In the genomic region with DNA sequence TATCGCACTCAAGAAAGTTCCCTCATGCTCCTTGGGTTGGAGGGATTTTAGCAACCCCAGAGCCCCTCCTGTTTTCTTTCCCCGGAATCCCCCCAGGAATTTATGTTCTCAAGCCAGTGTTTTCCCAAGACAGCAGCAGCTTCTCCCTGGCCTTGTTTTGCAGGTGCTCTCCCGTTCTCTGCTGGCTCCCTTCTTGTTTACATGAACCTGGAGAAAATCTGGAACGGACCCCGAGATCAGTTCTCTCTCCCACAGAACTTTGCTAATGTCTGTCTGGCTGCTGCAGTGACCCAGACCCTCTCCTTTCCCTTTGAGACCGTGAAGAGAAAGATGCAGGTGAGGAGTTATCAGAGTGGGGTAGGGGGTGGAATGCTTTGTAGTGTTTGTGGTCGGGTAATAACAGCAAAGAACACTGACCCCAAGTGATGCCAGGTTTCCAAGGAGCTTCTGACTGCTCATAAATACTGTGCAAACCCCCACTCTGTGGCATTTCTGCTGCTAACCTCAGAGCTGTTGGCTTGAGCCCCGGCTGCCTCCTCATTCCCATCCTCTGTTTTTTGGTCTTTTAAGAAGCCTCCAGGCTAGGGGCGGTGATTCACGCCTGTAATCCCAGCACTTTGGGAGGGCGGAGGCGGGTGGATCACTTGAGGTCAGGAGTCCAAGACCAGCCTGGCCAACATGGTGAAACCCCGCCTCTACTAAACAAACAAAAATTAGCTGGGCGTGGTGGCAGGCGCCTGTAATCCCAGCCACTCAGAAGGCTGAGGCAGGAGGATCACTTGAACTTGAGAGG, we compare ENCODE assay signal across 1 cellular context.
A peak's percentile ranks its signal among the peaks of the same experiment; 100 is the strongest.
TF ChIP-seq lines count a peak whose summit lies in the region.

No MANE protein-coding gene starts in this region.

TF ChIP-seq in HEK293, 187 proteins besides CTCF, POLR2A, EP300 and RAD21 (continued from another document):
- TF ChIP-seq, protein P1, sequence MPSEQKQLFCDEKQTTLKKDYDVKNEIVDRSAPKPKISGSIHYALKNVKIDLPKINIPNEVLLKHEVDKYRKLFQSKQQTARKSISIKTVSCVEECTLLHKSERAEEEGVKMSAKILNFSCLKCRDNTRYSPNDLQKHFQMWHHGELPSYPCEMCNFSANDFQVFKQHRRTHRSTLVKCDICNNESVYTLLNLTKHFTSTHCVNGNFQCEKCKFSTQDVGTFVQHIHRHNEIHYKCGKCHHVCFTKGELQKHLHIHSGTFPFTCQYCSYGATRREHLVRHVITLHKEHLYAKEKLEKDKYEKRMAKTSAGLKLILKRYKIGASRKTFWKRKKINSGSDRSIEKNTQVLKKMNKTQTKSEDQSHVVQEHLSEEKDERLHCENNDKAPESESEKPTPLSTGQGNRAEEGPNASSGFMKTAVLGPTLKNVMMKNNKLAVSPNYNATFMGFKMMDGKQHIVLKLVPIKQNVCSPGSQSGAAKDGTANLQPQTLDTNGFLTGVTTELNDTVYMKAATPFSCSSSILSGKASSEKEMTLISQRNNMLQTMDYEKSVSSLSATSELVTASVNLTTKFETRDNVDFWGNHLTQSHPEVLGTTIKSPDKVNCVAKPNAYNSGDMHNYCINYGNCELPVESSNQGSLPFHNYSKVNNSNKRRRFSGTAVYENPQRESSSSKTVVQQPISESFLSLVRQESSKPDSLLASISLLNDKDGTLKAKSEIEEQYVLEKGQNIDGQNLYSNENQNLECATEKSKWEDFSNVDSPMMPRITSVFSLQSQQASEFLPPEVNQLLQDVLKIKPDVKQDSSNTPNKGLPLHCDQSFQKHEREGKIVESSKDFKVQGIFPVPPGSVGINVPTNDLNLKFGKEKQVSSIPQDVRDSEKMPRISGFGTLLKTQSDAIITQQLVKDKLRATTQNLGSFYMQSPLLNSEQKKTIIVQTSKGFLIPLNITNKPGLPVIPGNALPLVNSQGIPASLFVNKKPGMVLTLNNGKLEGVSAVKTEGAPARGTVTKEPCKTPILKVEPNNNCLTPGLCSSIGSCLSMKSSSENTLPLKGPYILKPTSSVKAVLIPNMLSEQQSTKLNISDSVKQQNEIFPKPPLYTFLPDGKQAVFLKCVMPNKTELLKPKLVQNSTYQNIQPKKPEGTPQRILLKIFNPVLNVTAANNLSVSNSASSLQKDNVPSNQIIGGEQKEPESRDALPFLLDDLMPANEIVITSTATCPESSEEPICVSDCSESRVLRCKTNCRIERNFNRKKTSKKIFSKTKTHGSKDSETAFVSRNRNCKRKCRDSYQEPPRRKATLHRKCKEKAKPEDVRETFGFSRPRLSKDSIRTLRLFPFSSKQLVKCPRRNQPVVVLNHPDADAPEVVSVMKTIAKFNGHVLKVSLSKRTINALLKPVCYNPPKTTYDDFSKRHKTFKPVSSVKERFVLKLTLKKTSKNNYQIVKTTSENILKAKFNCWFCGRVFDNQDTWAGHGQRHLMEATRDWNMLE (tag by site-specific recombination; conservative IDR thresholded peaks at IDR 0.05; ENCODE audit: low read depth) = no peak
- TF ChIP-seq, protein P2, sequence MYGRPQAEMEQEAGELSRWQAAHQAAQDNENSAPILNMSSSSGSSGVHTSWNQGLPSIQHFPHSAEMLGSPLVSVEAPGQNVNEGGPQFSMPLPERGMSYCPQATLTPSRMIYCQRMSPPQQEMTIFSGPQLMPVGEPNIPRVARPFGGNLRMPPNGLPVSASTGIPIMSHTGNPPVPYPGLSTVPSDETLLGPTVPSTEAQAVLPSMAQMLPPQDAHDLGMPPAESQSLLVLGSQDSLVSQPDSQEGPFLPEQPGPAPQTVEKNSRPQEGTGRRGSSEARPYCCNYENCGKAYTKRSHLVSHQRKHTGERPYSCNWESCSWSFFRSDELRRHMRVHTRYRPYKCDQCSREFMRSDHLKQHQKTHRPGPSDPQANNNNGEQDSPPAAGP (tag by site-specific recombination; IDR thresholded peaks at IDR 0.05) = peak; percentile 42; the same call in 1 of the 2 replicates
- TF ChIP-seq ZNF175 (tag by site-specific recombination; IDR thresholded peaks at IDR 0.05) (no peak), EGR2 (tag by site-specific recombination; IDR thresholded peaks at IDR 0.05; ENCODE audit: low read depth) (peak; percentile 86), ZBTB8A (tag by site-specific recombination; IDR thresholded peaks at IDR 0.05) (no peak), GLIS2 (tag by site-specific recombination; IDR thresholded peaks at IDR 0.05) (0 out of 2 replicates have a peak, but pooled peaks have one; percentile 38), KLF9 (tag by site-specific recombination; IDR thresholded peaks at IDR 0.05; ENCODE audit: low read depth) (peak; percentile 76), ZFHX2 (tag by site-specific recombination; conservative IDR thresholded peaks at IDR 0.05) (peak; percentile 75), ZNF335 (tag by site-specific recombination; conservative IDR thresholded peaks at IDR 0.05) (0 out of 2 replicates have a peak, but pooled peaks have one; percentile 25), SP2 (tag by site-specific recombination; IDR thresholded peaks at IDR 0.05) (peak; percentile 66), KLF1 (tag by site-specific recombination; IDR thresholded peaks at IDR 0.05) (peak; percentile 99), ZNF449 (tag by site-specific recombination; IDR thresholded peaks at IDR 0.05) (peak; percentile 70; the same call in 1 of the 2 replicates), SP7 (tag by site-specific recombination; IDR thresholded peaks at IDR 0.05) (peak; percentile 76; the same call in 1 of the 2 replicates), ZNF513 (tag by site-specific recombination; IDR thresholded peaks at IDR 0.05) (no peak), ZNF223 (tag by site-specific recombination; IDR thresholded peaks at IDR 0.05) (no peak), GLIS1 (tag by site-specific recombination; IDR thresholded peaks at IDR 0.05) (peak; percentile 28; the same call in 1 of the 2 replicates), ZBTB17 (tag by site-specific recombination; IDR thresholded peaks at IDR 0.05) (0 out of 2 replicates have a peak, but pooled peaks have one; percentile 37)
- TF ChIP-seq, protein P3, sequence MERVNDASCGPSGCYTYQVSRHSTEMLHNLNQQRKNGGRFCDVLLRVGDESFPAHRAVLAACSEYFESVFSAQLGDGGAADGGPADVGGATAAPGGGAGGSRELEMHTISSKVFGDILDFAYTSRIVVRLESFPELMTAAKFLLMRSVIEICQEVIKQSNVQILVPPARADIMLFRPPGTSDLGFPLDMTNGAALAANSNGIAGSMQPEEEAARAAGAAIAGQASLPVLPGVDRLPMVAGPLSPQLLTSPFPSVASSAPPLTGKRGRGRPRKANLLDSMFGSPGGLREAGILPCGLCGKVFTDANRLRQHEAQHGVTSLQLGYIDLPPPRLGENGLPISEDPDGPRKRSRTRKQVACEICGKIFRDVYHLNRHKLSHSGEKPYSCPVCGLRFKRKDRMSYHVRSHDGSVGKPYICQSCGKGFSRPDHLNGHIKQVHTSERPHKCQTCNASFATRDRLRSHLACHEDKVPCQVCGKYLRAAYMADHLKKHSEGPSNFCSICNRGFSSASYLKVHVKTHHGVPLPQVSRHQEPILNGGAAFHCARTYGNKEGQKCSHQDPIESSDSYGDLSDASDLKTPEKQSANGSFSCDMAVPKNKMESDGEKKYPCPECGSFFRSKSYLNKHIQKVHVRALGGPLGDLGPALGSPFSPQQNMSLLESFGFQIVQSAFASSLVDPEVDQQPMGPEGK (tag by site-specific recombination; IDR thresholded peaks at IDR 0.05) = 0 out of 2 replicates have a peak, but pooled peaks have one; percentile 14
